In genomic region chr9:83066771-83067170, GRCh38 we compare ENCODE assay signal across 18 cellular contexts. TPM values are rescaled to one million over a fixed set of nuclear protein-coding genes. Genes with fewer than 3 reads are reported as not detected.
DNase-seq lines count a peak whose midpoint lies in the region; ATAC-seq and TF ChIP-seq lines count a peak whose summit lies in the region.
"Had no signal": no experiment of that assay in that cellular context is flagged by ENCODE, and none has a peak within 500 bp of the region (broad histone marks: within the 10 kb centered on the region; RNA-seq: fewer than 3 reads in every experiment).

No MANE protein-coding gene starts in this region.

- H3K36me3 ChIP-seq in MG63: no peaks in the 10 kb centered on the region
- H3K36me3 ChIP-seq: left ventricle myocardium inferior, sigmoid colon, suprapubic skin had no signal

- DNase-seq in EL (peak; percentile 83), MG63 (peak; percentile 26), choroid plexus epithelial cell (ENCODE audit: low read depth) (peak; percentile 69), retinal pigment epithelial cell (ENCODE audit: low read depth) (peak; percentile 56), GF-D8 (lab: John Stamatoyannopoulos, UW) (no peak)
- no peak for DNase-seq in activated T-cell treated with anti-CD3 and anti-CD28 coated beads, Interleukin-2, amount 50 U/mL, for 1 hour
- no peak for DNase-seq in naive thymus-derived CD8-positive, alpha-beta T cell
- DNase-seq: activated CD4-positive, CD25-positive, alpha-beta regulatory T cell treated with anti-CD3 and anti-CD28 coated beads, Interleukin-2, amount 50 U/mL, for 72 hours; Caco-2; dorsolateral prefrontal cortex; KBM-7; left ventricle myocardium inferior; NCI-H2029; sigmoid colon; T-helper 1 cell had no signal

- H3K9me3 Mint-ChIP-seq in naive thymus-derived CD8-positive, alpha-beta T cell: peaks cover 0 to 6% (median 0%) of the 10 kb centered on the region in 9 donors
- H3K9me3 Mint-ChIP-seq in stimulated activated memory B cell treated with anti-CD40 and anti-IgM and Interleukin-4, amounts not matched to agents 10 μg/mL and 1 μg/mL and 100 μg/mL, for 72 hours: no peaks in the 10 kb centered on the region

- TF ChIP-seq CTCF in choroid plexus epithelial cell (conservative IDR thresholded peaks at IDR 0.05; ENCODE audit: low read depth, low read length): no peak
- TF ChIP-seq CTCF in retinal pigment epithelial cell (conservative IDR thresholded peaks at IDR 0.05; ENCODE audit: low read depth, low read length): no peak

- H3K27me3 Mint-ChIP-seq in naive thymus-derived CD8-positive, alpha-beta T cell: peaks cover 9 to 39% (median 23%) of the 10 kb centered on the region in 5 donors
- peaks cover 18% of the 10 kb centered on the region for H3K27me3 Mint-ChIP-seq in stimulated activated memory B cell treated with anti-CD40 and anti-IgM and Interleukin-4, amounts not matched to agents 10 μg/mL and 1 μg/mL and 100 μg/mL, for 72 hours

- H3K4me1 Mint-ChIP-seq in naive thymus-derived CD8-positive, alpha-beta T cell: peaks cover 0 to 2% (median 0%) of the 10 kb centered on the region in 4 donors
- H3K4me1 Mint-ChIP-seq in stimulated activated memory B cell treated with anti-CD40 and anti-IgM and Interleukin-4, amounts not matched to agents 10 μg/mL and 1 μg/mL and 100 μg/mL, for 72 hours: no peaks in the 10 kb centered on the region

- no peaks in the 10 kb centered on the region for H3K27me3 ChIP-seq in MG63

- POLR2A ChIA-PET in naive thymus-derived CD8-positive, alpha-beta T cell (lab: Charles Lee): no interaction called here

- H3K36me3 Mint-ChIP-seq in naive thymus-derived CD8-positive, alpha-beta T cell: peaks cover 0 to 12% (median 1%) of the 10 kb centered on the region in 3 donors
- H3K36me3 Mint-ChIP-seq in stimulated activated memory B cell treated with anti-CD40 and anti-IgM and Interleukin-4, amounts not matched to agents 10 μg/mL and 1 μg/mL and 100 μg/mL, for 72 hours: no peaks in the 10 kb centered on the region

- no peak for ATAC-seq in naive thymus-derived CD8-positive, alpha-beta T cell
- ATAC-seq in stimulated activated memory B cell treated with anti-CD40 and anti-IgM and Interleukin-4, amounts not matched to agents 10 μg/mL and 1 μg/mL and 100 μg/mL, for 72 hours: no peak
- ATAC-seq: natural killer cell treated with Interleukin-12 subunit alpha and Interleukin-12 subunit beta and Interleukin-15 and Interleukin-18, amount 100 ng/mL, for 72 hours had no signal

- H3K27ac Mint-ChIP-seq in naive thymus-derived CD8-positive, alpha-beta T cell: no peak overlapping the region
- H3K27ac Mint-ChIP-seq in stimulated activated memory B cell treated with anti-CD40 and anti-IgM and Interleukin-4, amounts not matched to agents 10 μg/mL and 1 μg/mL and 100 μg/mL, for 72 hours: no peak overlapping the region
- H3K27ac Mint-ChIP-seq: natural killer cell treated with Interleukin-12 subunit alpha and Interleukin-12 subunit beta and Interleukin-15 and Interleukin-18, amount 100 ng/mL, for 72 hours had no signal

- H3K4me3 ChIP-seq in MG63 (no peak overlapping the region), choroid plexus epithelial cell (ENCODE audit: low read depth, low read length) (no peak overlapping the region), retinal pigment epithelial cell (ENCODE audit: low read length) (no peak overlapping the region)
- H3K4me3 ChIP-seq: dorsolateral prefrontal cortex, left ventricle myocardium inferior, sigmoid colon, suprapubic skin had no signal

- no peaks in the 10 kb centered on the region for H3K9me3 ChIP-seq in MG63
- H3K9me3 ChIP-seq: Caco-2, suprapubic skin had no signal

- H3K4me3 Mint-ChIP-seq in naive thymus-derived CD8-positive, alpha-beta T cell: no peak overlapping the region
- H3K4me3 Mint-ChIP-seq in stimulated activated memory B cell treated with anti-CD40 and anti-IgM and Interleukin-4, amounts not matched to agents 10 μg/mL and 1 μg/mL and 100 μg/mL, for 72 hours: no peak overlapping the region
- H3K4me3 Mint-ChIP-seq: natural killer cell treated with Interleukin-12 subunit alpha and Interleukin-12 subunit beta and Interleukin-15 and Interleukin-18, amount 100 ng/mL, for 72 hours had no signal

RNA-seq across cellular contexts. Expression of gene RASEF, which starts 3.8 kb away (rescaled TPM):
- 0.92 TPM in 1 of 2 replicates, not detected in the other for total RNA-seq in MG63 (2014; rRNA removed; shearing (Covaris generic); ENCODE audit: low replicate concordance)
- not detected for total RNA-seq in naive thymus-derived CD8-positive, alpha-beta T cell
- not detected for polyA plus RNA-seq in naive thymus-derived CD8-positive, alpha-beta T cell
- total RNA-seq: natural killer cell treated with Interleukin-12 subunit alpha and Interleukin-12 subunit beta and Interleukin-15 and Interleukin-18, amount 100 ng/mL, for 72 hours had no signal

Comparison
In these comparisons a context has a peak if more than half of its experiments do, and no peak if none do; other contexts are left out.
1. DNase-seq: peak in EL (single experiment), MG63 (single experiment), choroid plexus epithelial cell (single experiment) and retinal pigment epithelial cell (single experiment); none in activated T-cell treated with anti-CD3 and anti-CD28 coated beads, Interleukin-2, amount 50 U/mL, for 1 hour (single experiment), GF-D8 (single experiment) and naive thymus-derived CD8-positive, alpha-beta T cell (0 of 10).